23 cellular contexts compared by ENCODE assay signal in genomic region chr6:147750420-147750819, GRCh38.
DNase-seq lines count a peak whose midpoint lies in the region; ATAC-seq lines count a peak whose summit lies in the region.
"Had no signal": no experiment of that assay in that cellular context is flagged by ENCODE, and none has a peak within 500 bp of the region (broad histone marks: within the 10 kb centered on the region; RNA-seq: fewer than 3 reads in every experiment).

No MANE protein-coding gene starts in this region.

- H3K27me3 Mint-ChIP-seq in activated naive CD4-positive, alpha-beta T cell treated with anti-CD3 and anti-CD28 coated beads, Interleukin-2, amount 10 ng/mL, durations not matched to agents 7 days and 5 days = no peaks in the 10 kb centered on the region
- no peaks in the 10 kb centered on the region for H3K27me3 Mint-ChIP-seq in activated naive CD4-positive, alpha-beta T cell treated with anti-CD3 and anti-CD28 coated beads for 36 hours (ENCODE audit: low read depth)
- H3K27me3 Mint-ChIP-seq: B cell had no signal

- CTCF ChIA-PET in activated naive CD4-positive, alpha-beta T cell treated with anti-CD3 and anti-CD28 coated beads, Interleukin-2, amount 10 ng/mL, durations not matched to agents 7 days and 5 days (lab: Charles Lee) = no interaction called here
- CTCF ChIA-PET in activated naive CD4-positive, alpha-beta T cell treated with anti-CD3 and anti-CD28 coated beads for 36 hours (lab: Charles Lee) = no interaction called here

- DNase-seq in activated naive CD4-positive, alpha-beta T cell treated with anti-CD3 and anti-CD28 coated beads, Interleukin-2, amount 10 ng/mL, durations not matched to agents 7 days and 5 days = no peak
- no peak for DNase-seq in activated naive CD4-positive, alpha-beta T cell treated with anti-CD3 and anti-CD28 coated beads for 36 hours
- DNase-seq in NCI-H526 treated with DMSO at 0.1 percent for 48 hours (lab: John Stamatoyannopoulos, UW) (peak; percentile 18), SHP77 treated with DMSO at 0.1 percent for 48 hours (lab: John Stamatoyannopoulos, UW) (peak; percentile 68), AML-193 (lab: John Stamatoyannopoulos, UW) (no peak)
- DNase-seq: CD8-positive, alpha-beta T cell; DMS 273 treated with DMSO at 0.1 percent for 48 hours; H9; KG1; MG63; NCI-H1105 treated with DMSO at 0.1 percent for 48 hours; NCI-H187; NCI-H2081 treated with DMSO at 0.1 percent for 48 hours; NCI-H2171 treated with DMSO at 0.1 percent for 48 hours; NCI-H345; NCI-H510A treated with DMSO at 0.1 percent for 48 hours; Right ventricle myocardium superior; RPMI8226 had no signal

- ATAC-seq in GM19452 (IDR thresholded peaks at IDR 0.05; ENCODE audit: unreplicated experiment) (no peak), GM21737 (IDR thresholded peaks at IDR 0.05; ENCODE audit: unreplicated experiment) (no peak)
- ATAC-seq: A549; CD8-positive, alpha-beta T cell; GM23338 had no signal

- H3K36me3 Mint-ChIP-seq in activated naive CD4-positive, alpha-beta T cell treated with anti-CD3 and anti-CD28 coated beads, Interleukin-2, amount 10 ng/mL, durations not matched to agents 7 days and 5 days = no peaks in the 10 kb centered on the region
- no peaks in the 10 kb centered on the region for H3K36me3 Mint-ChIP-seq in activated naive CD4-positive, alpha-beta T cell treated with anti-CD3 and anti-CD28 coated beads for 36 hours (ENCODE audit: low read depth)
- H3K36me3 Mint-ChIP-seq: CD8-positive, alpha-beta T cell had no signal

- no peaks in the 10 kb centered on the region for H3K4me1 Mint-ChIP-seq in activated naive CD4-positive, alpha-beta T cell treated with anti-CD3 and anti-CD28 coated beads, Interleukin-2, amount 10 ng/mL, durations not matched to agents 7 days and 5 days
- no peaks in the 10 kb centered on the region for H3K4me1 Mint-ChIP-seq in activated naive CD4-positive, alpha-beta T cell treated with anti-CD3 and anti-CD28 coated beads for 36 hours (ENCODE audit: low read depth)
- H3K4me1 Mint-ChIP-seq: B cell, GM23338, H9 had no signal

- no peak overlapping the region for H3K4me3 Mint-ChIP-seq in activated naive CD4-positive, alpha-beta T cell treated with anti-CD3 and anti-CD28 coated beads, Interleukin-2, amount 10 ng/mL, durations not matched to agents 7 days and 5 days
- H3K4me3 Mint-ChIP-seq in activated naive CD4-positive, alpha-beta T cell treated with anti-CD3 and anti-CD28 coated beads for 36 hours = no peak overlapping the region
- H3K4me3 Mint-ChIP-seq: B cell; CD8-positive, alpha-beta T cell; GM23338; H9 had no signal

- no peaks in the 10 kb centered on the region for H3K9me3 Mint-ChIP-seq in activated naive CD4-positive, alpha-beta T cell treated with anti-CD3 and anti-CD28 coated beads, Interleukin-2, amount 10 ng/mL, durations not matched to agents 7 days and 5 days
- no peaks in the 10 kb centered on the region for H3K9me3 Mint-ChIP-seq in activated naive CD4-positive, alpha-beta T cell treated with anti-CD3 and anti-CD28 coated beads for 36 hours
- H3K9me3 Mint-ChIP-seq: CD8-positive, alpha-beta T cell; GM23338 had no signal

- intact Hi-C loops in activated naive CD4-positive, alpha-beta T cell treated with anti-CD3 and anti-CD28 coated beads for 36 hours (cut with micrococcal nuclease) = no loop called here

- H3K27ac Mint-ChIP-seq in activated naive CD4-positive, alpha-beta T cell treated with anti-CD3 and anti-CD28 coated beads, Interleukin-2, amount 10 ng/mL, durations not matched to agents 7 days and 5 days = peak overlapping the region; percentile 11
- H3K27ac Mint-ChIP-seq in activated naive CD4-positive, alpha-beta T cell treated with anti-CD3 and anti-CD28 coated beads for 36 hours = no peak overlapping the region
- H3K27ac Mint-ChIP-seq: B cell; CD8-positive, alpha-beta T cell; GM23338; H9 had no signal

Comparison
In these comparisons a context has a peak if more than half of its experiments do, and no peak if none do; other contexts are left out.
1. DNase-seq: peak in NCI-H526 treated with DMSO at 0.1 percent for 48 hours (single experiment) and SHP77 treated with DMSO at 0.1 percent for 48 hours (single experiment); none in activated naive CD4-positive, alpha-beta T cell treated with anti-CD3 and anti-CD28 coated beads, Interleukin-2, amount 10 ng/mL, durations not matched to agents 7 days and 5 days (single experiment), activated naive CD4-positive, alpha-beta T cell treated with anti-CD3 and anti-CD28 coated beads for 36 hours (single experiment) and AML-193 (0 of 2).